In the genomic region with DNA sequence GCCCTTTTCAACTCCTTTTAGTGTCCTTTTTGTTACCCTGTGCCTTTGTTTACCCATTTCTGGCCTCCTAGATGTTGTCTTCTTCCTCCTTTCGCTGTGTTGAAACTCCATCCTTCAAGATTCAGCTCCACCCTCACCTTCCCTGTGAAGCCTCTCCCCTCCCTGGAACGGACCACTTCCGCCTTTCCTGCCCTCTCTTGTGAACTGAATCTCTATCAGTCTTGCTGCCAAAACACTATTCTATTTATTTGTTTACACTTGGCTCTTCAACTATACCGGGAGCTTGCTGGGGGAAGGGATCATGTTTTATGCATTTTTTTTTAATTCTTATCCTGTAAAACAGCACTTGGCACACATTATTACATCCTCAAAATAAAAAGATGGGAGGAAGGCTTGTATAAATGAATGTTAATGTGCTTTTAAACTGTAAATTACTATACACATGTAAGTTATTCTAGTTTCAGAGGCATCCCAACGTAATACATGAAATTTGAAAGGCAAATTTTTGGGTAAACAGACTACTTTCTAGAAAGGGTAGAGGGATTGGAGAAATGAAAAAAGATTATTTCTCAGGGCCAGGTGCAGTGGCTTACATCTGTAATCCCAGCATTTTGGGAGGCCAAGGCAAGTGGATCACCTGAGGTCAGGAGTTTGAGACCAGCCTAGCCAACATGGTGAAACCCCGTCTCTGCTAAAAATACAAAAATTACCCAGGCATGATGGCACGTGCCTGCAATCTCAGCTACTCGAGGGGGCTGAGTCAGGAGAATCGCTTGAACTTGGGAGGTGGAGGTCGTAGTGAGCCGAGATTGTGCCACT, we compare ENCODE assay signal across 12 cellular contexts.
A peak's percentile ranks its signal among the peaks of the same experiment; 100 is the strongest.
DNase-seq lines count a peak whose midpoint lies in the region; ATAC-seq and TF ChIP-seq lines count a peak whose summit lies in the region.
"Had no signal": no experiment of that assay in that cellular context is flagged by ENCODE, and none has a peak within 500 bp of the region (broad histone marks: within the 10 kb centered on the region; RNA-seq: fewer than 3 reads in every experiment).

No MANE protein-coding gene starts in this region.

- ATAC-seq in GM21381 (IDR thresholded peaks at IDR 0.05; ENCODE audit: unreplicated experiment), result peak; percentile 34
- ATAC-seq in HG03103 (IDR thresholded peaks at IDR 0.05; ENCODE audit: low read depth, unreplicated experiment), result peak; percentile 34
- no peak for ATAC-seq in activated B cell treated with CpG ODN at 0.5 μM for 24 hours (ENCODE audit: low read depth)
- ATAC-seq in HG03520 (IDR thresholded peaks at IDR 0.05; ENCODE audit: unreplicated experiment), result no peak
- ATAC-seq: natural killer cell treated with Interleukin-12 subunit alpha and Interleukin-12 subunit beta and Interleukin-15 and Interleukin-18, amount 100 ng/mL, for 72 hours; Panc1 had no signal

- POLR2A ChIA-PET in activated B cell treated with CpG ODN at 0.5 μM for 24 hours (lab: Charles Lee), result interaction anchor here (0.6 to 2.5 kb wide), 10 partner anchors 21 to 1219 kb away, joined by 4 to 18 read pairs (median 5); no protein-coding TSS in a partner anchor

- H3K27me3 Mint-ChIP-seq in activated B cell treated with CpG ODN at 0.5 μM for 24 hours (no peaks in the 10 kb centered on the region), glutamatergic neuron (ENCODE audit: unreplicated experiment) (no peaks in the 10 kb centered on the region)

- TF ChIP-seq CTCF in activated B cell treated with CpG ODN at 0.5 μM for 24 hours (IDR thresholded peaks at IDR 0.05) (no peak), glutamatergic neuron (IDR thresholded peaks at IDR 0.05; ENCODE audit: partially characterized antibody, unreplicated experiment) (no peak)

- intact Hi-C loops in activated B cell treated with CpG ODN at 0.5 μM for 24 hours (cut with micrococcal nuclease), result loop anchor here (5.0 kb wide), 1 partner anchor 47 kb away; no protein-coding TSS in a partner anchor

- H3K4me1 Mint-ChIP-seq in activated B cell treated with CpG ODN at 0.5 μM for 24 hours (peaks cover 62% of the 10 kb centered on the region), glutamatergic neuron (ENCODE audit: low read depth, unreplicated experiment) (peaks cover 7% of the 10 kb centered on the region)
- H3K4me1 Mint-ChIP-seq: activated naive CD4-positive, alpha-beta T cell treated with anti-CD3 and anti-CD28 coated beads, Interleukin-2, amount 50 U/mL, for 24 hours had no signal

- peak; percentile 83 for DNase-seq in DMS79 treated with DMSO at 0.1 percent for 48 hours (lab: John Stamatoyannopoulos, UW)
- DNase-seq in activated B cell treated with CpG ODN at 0.5 μM for 24 hours, result no peak
- no peak for DNase-seq in iPS-NIHi7 (ENCODE audit: extremely low spot score)
- DNase-seq in cerebellar cortex (ENCODE audit: low spot score), result no peak
- DNase-seq in glutamatergic neuron, result no peak
- DNase-seq: WERI-Rb-1 had no signal

- H3K36me3 Mint-ChIP-seq in activated B cell treated with CpG ODN at 0.5 μM for 24 hours (ENCODE audit: low read depth) (peaks cover 56% of the 10 kb centered on the region), glutamatergic neuron (ENCODE audit: unreplicated experiment) (no peaks in the 10 kb centered on the region)
- H3K36me3 Mint-ChIP-seq: activated naive CD4-positive, alpha-beta T cell treated with anti-CD3 and anti-CD28 coated beads, Interleukin-2, amount 50 U/mL, for 24 hours; natural killer cell treated with Interleukin-12 subunit alpha and Interleukin-12 subunit beta and Interleukin-15 and Interleukin-18, amount 100 ng/mL, for 72 hours had no signal

- H3K9me3 Mint-ChIP-seq in activated B cell treated with CpG ODN at 0.5 μM for 24 hours (no peaks in the 10 kb centered on the region), glutamatergic neuron (ENCODE audit: unreplicated experiment) (no peaks in the 10 kb centered on the region)
- H3K9me3 Mint-ChIP-seq: activated naive CD4-positive, alpha-beta T cell treated with anti-CD3 and anti-CD28 coated beads, Interleukin-2, amount 50 U/mL, for 24 hours; natural killer cell treated with Interleukin-12 subunit alpha and Interleukin-12 subunit beta and Interleukin-15 and Interleukin-18, amount 100 ng/mL, for 72 hours had no signal

- H3K4me3 Mint-ChIP-seq in activated B cell treated with CpG ODN at 0.5 μM for 24 hours, result peak overlapping the region; percentile 47
- H3K4me3 Mint-ChIP-seq in glutamatergic neuron (ENCODE audit: unreplicated experiment), result no peak overlapping the region
- H3K4me3 Mint-ChIP-seq: activated naive CD4-positive, alpha-beta T cell treated with anti-CD3 and anti-CD28 coated beads, Interleukin-2, amount 50 U/mL, for 24 hours; natural killer cell treated with Interleukin-12 subunit alpha and Interleukin-12 subunit beta and Interleukin-15 and Interleukin-18, amount 100 ng/mL, for 72 hours had no signal

- H3K27ac Mint-ChIP-seq in activated B cell treated with CpG ODN at 0.5 μM for 24 hours (peak overlapping the region; percentile 73), glutamatergic neuron (ENCODE audit: unreplicated experiment) (no peak overlapping the region)
- H3K27ac Mint-ChIP-seq: activated naive CD4-positive, alpha-beta T cell treated with anti-CD3 and anti-CD28 coated beads, Interleukin-2, amount 50 U/mL, for 24 hours; natural killer cell treated with Interleukin-12 subunit alpha and Interleukin-12 subunit beta and Interleukin-15 and Interleukin-18, amount 100 ng/mL, for 72 hours had no signal

- CTCF ChIA-PET in activated B cell treated with CpG ODN at 0.5 μM for 24 hours (lab: Charles Lee), result interaction anchor here (1.0 to 2.2 kb wide), 6 partner anchors 23 to 347 kb away, joined by 3 to 7 read pairs (median 4); a partner anchor contains a TSS

Comparison
In these comparisons a context has a peak if more than half of its experiments do, and no peak if none do; other contexts are left out.
1. ATAC-seq: peak in GM21381 (single experiment) and HG03103 (single experiment); none in activated B cell treated with CpG ODN at 0.5 μM for 24 hours (single experiment) and HG03520 (single experiment).